Comparison of ENCODE assay signal across 28 cellular contexts in genomic region chr7:33299425-33299824, GRCh38.
"Had no signal": no experiment of that assay in that cellular context is flagged by ENCODE, and none has a peak within 500 bp of the region (broad histone marks: within the 10 kb centered on the region; RNA-seq: fewer than 3 reads in every experiment).

No MANE protein-coding gene starts in this region.

- H3K27ac ChIP-seq: brain microvascular endothelial cell, epithelial cell of prostate, esophagus squamous epithelium had no signal

- H3K4me1 ChIP-seq: esophagus squamous epithelium had no signal

- FAIRE-seq: astrocyte, bronchial epithelial cell, endothelial cell of umbilical vein had no signal

- H3K4me3 ChIP-seq: esophagus squamous epithelium had no signal

- H3K36me3 ChIP-seq: brain microvascular endothelial cell had no signal

- DNase-seq: activated CD4-positive, alpha-beta memory T cell treated with anti-CD3 and anti-CD28 coated beads for 36 hours; activated CD4-positive, alpha-beta T cell treated with anti-CD3 and anti-CD28 coated beads for 1 hour; activated CD4-positive, alpha-beta T cell treated with anti-CD3 and anti-CD28 coated beads for 4 hours; activated CD4-positive, alpha-beta T cell treated with anti-CD3 and anti-CD28 coated beads, Interleukin-2, amount 50 U/mL, for 1 hour; activated CD8-positive, alpha-beta memory T cell treated with anti-CD3 and anti-CD28 coated beads, Interleukin-2, amount 10 ng/mL, durations not matched to agents 7 days and 5 days; activated CD8-positive, alpha-beta memory T cell treated with anti-CD3 and anti-CD28 coated beads, Interleukin-2, amount 50 U/mL, for 4 hours; activated CD8-positive, alpha-beta T cell treated with anti-CD3 and anti-CD28 coated beads, Interleukin-2, amount 10 ng/mL, durations not matched to agents 7 days and 5 days; activated gamma-delta T cell; activated naive CD4-positive, alpha-beta T cell; activated naive CD4-positive, alpha-beta T cell treated with anti-CD3 and anti-CD28 coated beads, Interleukin-2, amount 10 ng/mL, durations not matched to agents 7 days and 5 days; activated naive CD8-positive, alpha-beta T cell treated with anti-CD3 and anti-CD28 coated beads, Interleukin-2, amount 10 ng/mL, durations not matched to agents 7 days and 5 days; activated T-cell treated with anti-CD3 and anti-CD28 coated beads, Interleukin-2, amount 50 U/mL, for 1 hour; activated T-cell treated with anti-CD3 and anti-CD28 coated beads, Interleukin-2, amount 50 U/mL, for 48 hours; brain microvascular endothelial cell; cortex of kidney; dermis blood vessel endothelial cell; effector CD4-positive, alpha-beta T cell; effector memory CD8-positive, alpha-beta T cell; esophagus squamous epithelium; foreskin melanocyte; head of caudate nucleus; SW 1271; T-cell; T1000 had no signal
